8 cellular contexts compared by ENCODE assay signal in the genomic region with DNA sequence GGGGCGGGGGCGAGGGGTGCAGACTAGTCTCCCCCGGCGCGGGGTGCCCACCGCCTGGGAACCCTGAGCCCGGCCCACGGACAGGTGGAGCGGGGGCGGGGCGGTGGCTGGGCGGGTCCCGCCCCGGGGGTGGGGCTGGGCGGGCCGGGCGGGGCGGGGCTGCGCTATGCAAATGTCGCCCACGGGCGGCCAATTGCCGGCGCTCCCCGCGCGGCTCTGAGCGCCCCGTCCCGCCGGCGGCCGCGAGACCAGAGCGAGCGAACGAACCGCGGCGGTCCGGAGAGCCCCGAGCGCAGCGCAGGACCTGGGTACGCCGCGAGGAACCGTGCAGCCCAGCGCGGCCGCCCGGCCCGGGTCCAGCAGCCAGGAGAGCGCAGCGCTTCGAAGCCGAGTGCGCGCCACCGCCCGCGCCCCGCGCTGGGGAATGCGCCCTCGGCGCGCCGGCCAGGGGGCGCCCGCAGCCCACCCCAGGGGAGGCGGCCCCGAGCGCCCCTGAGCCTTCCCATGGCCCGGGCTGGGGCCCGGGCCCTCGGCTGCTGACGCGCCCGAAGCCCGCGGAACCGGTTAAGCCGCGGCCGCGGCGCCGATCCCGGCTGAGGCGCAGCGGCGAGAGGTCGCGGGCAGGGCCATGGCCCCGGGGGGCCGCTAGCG. TPM values are rescaled to one million over a fixed set of nuclear protein-coding genes. Genes with fewer than 3 reads are reported as not detected.
DNase-seq lines count a peak whose midpoint lies in the region; ATAC-seq and TF ChIP-seq lines count a peak whose summit lies in the region.

A gene (plus strand): TSS at position 485 of the 651 bp plus-strand sequence. CDS start 4,299 bp downstream, outside the sequence.

- no peak within 1 kb of the TSS for H3K27ac ChIP-seq in MM.1S (ENCODE audit: low read length)

- peak; percentile 67 for DNase-seq in EL
- peak; percentile 76 for DNase-seq in MM.1S
- peak; percentile 59 to 73 for DNase-seq in activated CD4-positive, alpha-beta T cell treated with anti-CD3 and anti-CD28 coated beads for 4 hours
- DNase-seq in dermis microvascular lymphatic vessel endothelial cell (ENCODE audit: low read depth in 2 of 2), result peak in 1 of 2 donors; percentile 84
- DNase-seq in lower leg skin (ENCODE audit: low spot score in 2 of 2), result peak in 1 of 2 donors; percentile 91
- DNase-seq in stimulated activated CD4-positive, alpha-beta T cell treated with anti-CD3 and anti-CD28 coated beads, TNF-alpha, amount 100 ng/mL, for 24 hours (ENCODE audit: low read depth in 3 of 3), result peak; percentile 9 to 60 (median 45)

- H3K9me2 ChIP-seq in MM.1S (replicated peaks; ENCODE audit: insufficient read depth, low read length), result no peaks in the 10 kb centered on the region

- no peaks in the 10 kb centered on the region for H3K9me3 ChIP-seq in MM.1S (replicated peaks; ENCODE audit: insufficient read depth, low read length)

- H3K4me2 ChIP-seq in MM.1S (ENCODE audit: low read depth, low read length), result peak within 1 kb of the TSS; percentile 98

- ATAC-seq in GM21717 (IDR thresholded peaks at IDR 0.05; ENCODE audit: unreplicated experiment) (peak; percentile 70), HG03469 (IDR thresholded peaks at IDR 0.05; ENCODE audit: unreplicated experiment) (no peak)

- no peak within 1 kb of the TSS for H3K9ac ChIP-seq in MM.1S (ENCODE audit: low read length)

- no peaks in the 10 kb centered on the region for H3F3A ChIP-seq in MM.1S (ENCODE audit: insufficient read depth, low read length)

- H2AFZ ChIP-seq in MM.1S (ENCODE audit: low read length), result peak within 1 kb of the TSS; percentile 69

- H3K27me3 ChIP-seq in MM.1S (replicated peaks; ENCODE audit: insufficient read depth, low read length), result peaks cover 68% of the 10 kb centered on the region

- WGBS in lower leg skin, 2 donors, result 0 to 1% methylated on average over 15 to 16 of the region's 98 CpGs

- no peak for TF ChIP-seq POLR2A in lower leg skin (IDR thresholded peaks at IDR 0.05)

- 0 out of 2 replicates have a peak, but pooled peaks cover 4% of the 10 kb centered on the region for H3K4me1 ChIP-seq in MM.1S (ENCODE audit: low read length)

- H3K4me3 ChIP-seq in MM.1S (ENCODE audit: low read length) (peak within 1 kb of the TSS; percentile 62), lower leg skin (ENCODE audit: low read depth, poor library complexity, severe bottlenecking) (peak within 1 kb of the TSS; percentile 36)

- intact Hi-C loops in lower leg skin (cut with DNase I; ENCODE audit: low total_unique reads), result no loop called here

- no peaks in the 10 kb centered on the region for H3K79me2 ChIP-seq in MM.1S (ENCODE audit: low read length)

- no peaks in the 10 kb centered on the region for H4K20me1 ChIP-seq in MM.1S (ENCODE audit: insufficient read depth, low read length)

- no peak for TF ChIP-seq CTCF in MM.1S (IDR thresholded peaks at IDR 0.05; ENCODE audit: low read length)
- TF ChIP-seq CTCF in lower leg skin (IDR thresholded peaks at IDR 0.05), result no peak

- no peaks in the 10 kb centered on the region for H3K36me3 ChIP-seq in MM.1S (replicated peaks; ENCODE audit: insufficient read depth, low read length)

RNA-seq across cellular contexts. Expression of the gene that starts here (rescaled TPM):
- 15.7 and 29.8 TPM in 2 replicates for total RNA-seq in dermis microvascular lymphatic vessel endothelial cell
- 100 to 1,000 TPM; 106 to 151 (median 120) TPM for total RNA-seq in lower leg skin
